Comparison of ENCODE assay signal across 25 cellular contexts in genomic region chr11:78909386-78909785, GRCh38.
"Had no signal": no experiment of that assay in that cellular context is flagged by ENCODE, and none has a peak within 500 bp of the region (broad histone marks: within the 10 kb centered on the region; RNA-seq: fewer than 3 reads in every experiment).

No MANE protein-coding gene starts in this region.

- H3K27ac ChIP-seq: colonic mucosa, epithelial cell of prostate, esophagus squamous epithelium, gastrocnemius medialis, heart right ventricle, left lung, lower lobe of right lung had no signal

- H3K4me1 ChIP-seq: colonic mucosa, left lung, lower lobe of right lung had no signal

- H3K36me3 ChIP-seq: colonic mucosa, esophagus squamous epithelium, gastrocnemius medialis, heart right ventricle, left lung, lower lobe of right lung had no signal

- ATAC-seq: effector memory CD8-positive, alpha-beta T cell; esophagus mucosa; gastrocnemius medialis; heart right ventricle; left cardiac atrium; left lung; left ventricle myocardium superior; lower lobe of right lung; mucosa of descending colon had no signal

- H3K4me3 ChIP-seq: colonic mucosa, esophagus squamous epithelium, gastrocnemius medialis, heart right ventricle, left lung, lower lobe of right lung, mucosa of descending colon had no signal

- H3K9me3 Mint-ChIP-seq: dendritic cell treated with granulocyte-macrophage colony-stimulating factor and Interleukin-4, amounts not matched to agents 40 ng/mL and 50 ng/mL, for 4 days; effector memory CD8-positive, alpha-beta T cell; endodermal cell; memory B cell had no signal

- H3K4me3 Mint-ChIP-seq: dendritic cell treated with granulocyte-macrophage colony-stimulating factor and Interleukin-4, amounts not matched to agents 40 ng/mL and 50 ng/mL, for 4 days; effector memory CD8-positive, alpha-beta T cell; endodermal cell; memory B cell; naive B cell had no signal

- H3K4me1 Mint-ChIP-seq: naive B cell had no signal

- H3K27me3 ChIP-seq: colonic mucosa, esophagus squamous epithelium, gastrocnemius medialis, left lung had no signal

- H3K9me3 ChIP-seq: colonic mucosa, esophagus squamous epithelium, gastrocnemius medialis, heart right ventricle, left lung, lower lobe of right lung, mucosa of descending colon had no signal

- H3K27ac Mint-ChIP-seq: dendritic cell treated with granulocyte-macrophage colony-stimulating factor and Interleukin-4, amounts not matched to agents 40 ng/mL and 50 ng/mL, for 4 days; effector memory CD8-positive, alpha-beta T cell; endodermal cell; memory B cell; naive B cell had no signal

- DNase-seq: colonic mucosa; cortex of kidney; effector CD8-positive, alpha-beta T cell; effector memory CD8-positive, alpha-beta T cell; endodermal cell; erythroblast; esophagus squamous epithelium; foreskin fibroblast; foreskin melanocyte; gastrocnemius medialis; glutamatergic neuron; head of caudate nucleus; heart right ventricle; hippocampal formation; left cardiac atrium; left lung; left ventricle myocardium superior; lower lobe of right lung; mesendoderm; mucosa of descending colon; naive B cell had no signal

- H3K36me3 Mint-ChIP-seq: memory B cell, naive B cell had no signal
